In the genomic region with DNA sequence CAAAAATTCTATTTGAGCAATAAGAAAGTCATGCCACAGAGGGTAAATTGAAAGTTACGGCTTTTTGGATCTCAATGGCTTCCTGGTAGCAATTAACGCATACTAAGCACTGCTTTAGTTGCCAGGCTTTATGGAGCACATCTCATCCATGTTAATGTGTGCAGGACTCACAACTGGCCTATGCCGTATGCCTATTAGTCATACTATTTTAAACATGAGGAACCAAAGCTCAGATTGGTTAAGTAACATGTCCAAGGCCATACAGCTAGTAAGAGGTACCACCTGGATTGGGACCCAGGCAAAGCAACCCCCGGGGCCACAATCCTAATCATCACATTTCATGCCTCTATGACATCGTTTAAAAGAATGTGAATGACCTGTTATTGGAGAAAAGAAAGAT, we compare ENCODE assay signal across 26 cellular contexts. TPM values are rescaled to one million over a fixed set of nuclear protein-coding genes. Genes with fewer than 3 reads are reported as not detected.
"Had no signal": no experiment of that assay in that cellular context is flagged by ENCODE, and none has a peak within 500 bp of the region (broad histone marks: within the 10 kb centered on the region; RNA-seq: fewer than 3 reads in every experiment).

No MANE protein-coding gene starts in this region.

- H3K27me3 Mint-ChIP-seq: central memory CD8-positive, alpha-beta T cell; dendritic cell treated with granulocyte-macrophage colony-stimulating factor and Interleukin-4, amounts not matched to agents 40 ng/mL and 50 ng/mL, for 4 days; memory B cell; naive B cell; natural killer cell treated with Interleukin-12 subunit alpha and Interleukin-12 subunit beta and Interleukin-15 and Interleukin-18, amount 100 ng/mL, for 72 hours; progenitor cell of endocrine pancreas; type B pancreatic cell had no signal

- H3K27me3 ChIP-seq: colonic mucosa, esophagus squamous epithelium, hepatocyte, sigmoid colon, stomach, thyroid gland had no signal

- H3K4me1 ChIP-seq: colonic mucosa, parathyroid adenoma, thyroid gland had no signal

- H3K9me3 Mint-ChIP-seq: central memory CD8-positive, alpha-beta T cell; dendritic cell treated with granulocyte-macrophage colony-stimulating factor and Interleukin-4, amounts not matched to agents 40 ng/mL and 50 ng/mL, for 4 days; endodermal cell; memory B cell; naive B cell; natural killer cell treated with Interleukin-12 subunit alpha and Interleukin-12 subunit beta and Interleukin-15 and Interleukin-18, amount 100 ng/mL, for 72 hours; neural crest cell; stimulated activated effector memory CD8-positive, alpha-beta T cell treated with anti-CD3 and anti-CD28 coated beads, Interleukin-12 subunit alpha, Interleukin-12 subunit beta, amount 100 ng/mL, for 72 hours had no signal

- DNase-seq: colonic mucosa; effector CD8-positive, alpha-beta T cell; endodermal cell; esophagus squamous epithelium; head of caudate nucleus; naive B cell; right cardiac atrium; sigmoid colon; stimulated activated CD4-positive, alpha-beta T cell treated with anti-CD3 and anti-CD28 coated beads, Interleukin-2, amount 100 ng/mL, for 24 hours; stimulated activated CD4-positive, alpha-beta T cell treated with anti-CD3 and anti-CD28 coated beads, Interleukin-4, amount 100 ng/mL, for 24 hours; stimulated activated naive CD4-positive, alpha-beta T cell treated with Interleukin-2 at 50 U/mL for 16 hours; stomach; thyroid gland had no signal

- H3K4me3 Mint-ChIP-seq: central memory CD8-positive, alpha-beta T cell; dendritic cell treated with granulocyte-macrophage colony-stimulating factor and Interleukin-4, amounts not matched to agents 40 ng/mL and 50 ng/mL, for 4 days; endodermal cell; memory B cell; naive B cell; natural killer cell treated with Interleukin-12 subunit alpha and Interleukin-12 subunit beta and Interleukin-15 and Interleukin-18, amount 100 ng/mL, for 72 hours; neural crest cell; stimulated activated effector memory CD8-positive, alpha-beta T cell treated with anti-CD3 and anti-CD28 coated beads, Interleukin-12 subunit alpha, Interleukin-12 subunit beta, amount 100 ng/mL, for 72 hours; type B pancreatic cell had no signal

- H3K4me1 Mint-ChIP-seq: endodermal cell; neural crest cell; stimulated activated effector memory CD8-positive, alpha-beta T cell treated with anti-CD3 and anti-CD28 coated beads, Interleukin-12 subunit alpha, Interleukin-12 subunit beta, amount 100 ng/mL, for 72 hours had no signal

- H3K36me3 Mint-ChIP-seq: natural killer cell treated with Interleukin-12 subunit alpha and Interleukin-12 subunit beta and Interleukin-15 and Interleukin-18, amount 100 ng/mL, for 72 hours; type B pancreatic cell had no signal

- ATAC-seq: natural killer cell treated with Interleukin-12 subunit alpha and Interleukin-12 subunit beta and Interleukin-15 and Interleukin-18, amount 100 ng/mL, for 72 hours; right cardiac atrium; stimulated activated effector memory CD8-positive, alpha-beta T cell treated with anti-CD3 and anti-CD28 coated beads, Interleukin-12 subunit alpha, Interleukin-12 subunit beta, amount 100 ng/mL, for 72 hours had no signal

- H3K27ac ChIP-seq: colonic mucosa, esophagus squamous epithelium, hepatocyte, parathyroid adenoma, stomach, thyroid gland had no signal

- H3K27ac Mint-ChIP-seq: dendritic cell treated with granulocyte-macrophage colony-stimulating factor and Interleukin-4, amounts not matched to agents 40 ng/mL and 50 ng/mL, for 4 days; endodermal cell; memory B cell; natural killer cell treated with Interleukin-12 subunit alpha and Interleukin-12 subunit beta and Interleukin-15 and Interleukin-18, amount 100 ng/mL, for 72 hours; progenitor cell of endocrine pancreas; stimulated activated effector memory CD8-positive, alpha-beta T cell treated with anti-CD3 and anti-CD28 coated beads, Interleukin-12 subunit alpha, Interleukin-12 subunit beta, amount 100 ng/mL, for 72 hours; type B pancreatic cell had no signal

RNA-seq across cellular contexts. Expression of gene DAPP1, which starts 17.1 kb away (rescaled TPM):
- total RNA-seq: chondrocyte, endodermal cell, glomerular endothelial cell, neural crest cell, osteoblast had no signal
